Comparison of ENCODE assay signal across 22 cellular contexts in the genomic region with DNA sequence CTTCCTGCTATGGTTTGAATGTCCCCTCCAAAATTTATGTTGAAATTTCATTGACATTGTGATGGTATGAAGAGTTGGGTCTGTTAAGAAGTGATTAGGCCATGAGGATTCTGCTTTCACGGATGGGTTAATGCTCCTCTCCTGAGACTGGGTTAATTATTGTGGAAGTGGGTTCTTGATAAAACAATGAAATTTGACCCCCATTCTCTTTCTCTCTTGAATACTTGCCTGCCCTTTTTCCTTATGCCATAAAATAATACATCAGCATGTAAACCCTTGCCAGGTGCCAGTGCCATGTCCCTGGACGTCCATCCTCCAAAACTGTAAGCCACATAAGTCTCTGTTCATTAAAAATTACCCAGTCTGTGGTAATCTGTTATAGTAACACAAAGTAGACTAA.
"Had no signal": no experiment of that assay in that cellular context is flagged by ENCODE, and none has a peak within 500 bp of the region (broad histone marks: within the 10 kb centered on the region; RNA-seq: fewer than 3 reads in every experiment).

No MANE protein-coding gene starts in this region.

- FAIRE-seq: endothelial cell of umbilical vein, keratinocyte had no signal

- H3K4me3 ChIP-seq: coronary artery, esophagus muscularis mucosa, lower lobe of right lung, prostate gland, sigmoid colon, stomach, thyroid gland had no signal

- DNase-seq: dermis blood vessel endothelial cell; effector memory CD4-positive, alpha-beta T cell; foreskin keratinocyte; head of caudate nucleus; left colon; left ventricle myocardium superior; lower lobe of right lung; naive thymus-derived CD8-positive, alpha-beta T cell; nephron progenitor cell; nucleus accumbens; right cardiac atrium; sigmoid colon; stimulated activated CD4-positive, alpha-beta T cell treated with anti-CD3 and anti-CD28 coated beads, Interleukin-2, amount 100 ng/mL, for 24 hours; stimulated activated CD4-positive, alpha-beta T cell treated with anti-CD3 and anti-CD28 coated beads, Interleukin-4, amount 100 ng/mL, for 24 hours; stimulated activated naive CD4-positive, alpha-beta T cell treated with Interleukin-2 at 50 U/mL for 16 hours; stomach; thyroid gland had no signal

- H3K27ac ChIP-seq: coronary artery, esophagus muscularis mucosa, foreskin keratinocyte, lower lobe of right lung, prostate gland, sigmoid colon, stomach, thyroid gland had no signal

- H3K9me3 ChIP-seq: prostate gland, sigmoid colon, thyroid gland had no signal

- H3K4me1 ChIP-seq: esophagus muscularis mucosa, foreskin keratinocyte, lower lobe of right lung, prostate gland, sigmoid colon, stomach, thyroid gland had no signal

- H3K27me3 ChIP-seq: esophagus muscularis mucosa, foreskin keratinocyte, sigmoid colon, stomach, thyroid gland had no signal

- H3K36me3 ChIP-seq: esophagus muscularis mucosa, lower lobe of right lung, prostate gland, sigmoid colon, stomach, thyroid gland had no signal
